1 cellular context compared by ENCODE assay signal in the genomic region with DNA sequence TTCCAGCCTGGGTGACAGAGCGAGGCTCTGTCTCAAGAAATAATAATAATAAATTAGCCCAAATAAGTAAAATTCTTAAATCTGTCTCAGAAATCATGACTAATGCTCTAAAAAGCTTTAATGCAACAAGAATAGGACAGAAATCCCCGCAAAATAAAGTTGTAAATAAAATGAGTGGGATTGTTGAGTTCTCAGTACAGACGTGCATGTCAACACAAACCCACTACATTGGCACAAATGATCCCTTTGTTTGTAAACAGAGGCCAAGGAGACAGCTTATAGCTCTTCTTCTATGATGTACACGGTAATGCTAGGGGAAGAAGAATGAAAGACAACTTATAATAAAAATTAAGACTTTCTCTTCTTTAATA.
TF ChIP-seq lines count a peak whose summit lies in the region.

No MANE protein-coding gene starts in this region.

TF ChIP-seq in K562, 482 proteins besides CTCF, POLR2A, EP300 and RAD21:
- no peak for TF ChIP-seq NR2C2 (CRISPR knock-in tag; IDR thresholded peaks at IDR 0.05)
- 0 out of 2 replicates have a peak, but pooled peaks have one; percentile 5 for TF ChIP-seq NR2C2 (tag; IDR thresholded peaks at IDR 0.05)
- TF ChIP-seq CHD1 (IDR thresholded peaks at IDR 0.05; ENCODE audit: low read length) = no peak
- TF ChIP-seq ADNP (tag; IDR thresholded peaks at IDR 0.05) = peak; percentile 24; the same call in 1 of the 2 replicates
- TF ChIP-seq MTA1 (IDR thresholded peaks at IDR 0.05; ENCODE audit: borderline replicate concordance) = no peak
